20 cellular contexts compared by ENCODE assay signal in genomic region chr1:108190001-108190634, GRCh38. TPM values are rescaled to one million over a fixed set of nuclear protein-coding genes. Genes with fewer than 3 reads are reported as not detected.
"Had no signal": no experiment of that assay in that cellular context is flagged by ENCODE, and none has a peak within 500 bp of the region (broad histone marks: within the 10 kb centered on the region; RNA-seq: fewer than 3 reads in every experiment).

No MANE protein-coding gene starts in this region.

- H3K27ac Mint-ChIP-seq: activated CD4-positive, alpha-beta T cell treated with anti-CD3 and anti-CD28 coated beads for 36 hours; activated CD8-positive, alpha-beta T cell treated with anti-CD3 and anti-CD28 coated beads for 36 hours; activated T-cell treated with anti-CD3 and anti-CD28 coated beads, Interleukin-2, amount 50 U/mL, for 72 hours had no signal

- H3K27ac ChIP-seq: heart right ventricle, psoas muscle, sigmoid colon, VCaP had no signal

- H3K4me3 Mint-ChIP-seq: activated CD4-positive, alpha-beta T cell treated with anti-CD3 and anti-CD28 coated beads for 36 hours; activated CD8-positive, alpha-beta T cell treated with anti-CD3 and anti-CD28 coated beads for 36 hours had no signal

- H3K27me3 ChIP-seq: heart right ventricle, sigmoid colon had no signal

- DNase-seq: activated CD4-positive, alpha-beta T cell treated with anti-CD3 and anti-CD28 coated beads for 36 hours; activated CD8-positive, alpha-beta memory T cell treated with anti-CD3 and anti-CD28 coated beads, Interleukin-2, amount 50 U/mL, for 4 hours; activated CD8-positive, alpha-beta T cell treated with anti-CD3 and anti-CD28 coated beads for 36 hours; activated naive CD4-positive, alpha-beta T cell; activated T-cell treated with anti-CD3 and anti-CD28 coated beads, Interleukin-2, amount 50 U/mL, for 72 hours; aorta; foreskin melanocyte; heart right ventricle; mesendoderm; psoas muscle; sigmoid colon; stimulated activated CD4-positive, alpha-beta T cell treated with anti-CD3 and anti-CD28 coated beads, Interleukin-2, amount 100 ng/mL, for 48 hours; stimulated activated naive CD8-positive, alpha-beta T cell treated with anti-CD3 and anti-CD28 coated beads, Interleukin-15, Interleukin-2, amounts not matched to agents 100 U/mL and 50 U/mL, for 24 hours; T-helper 9 cell had no signal

- H3K4me3 ChIP-seq: heart right ventricle, psoas muscle, sigmoid colon had no signal

- H3K4me1 ChIP-seq: sigmoid colon had no signal

- H3K27me3 Mint-ChIP-seq: activated CD4-positive, alpha-beta T cell treated with anti-CD3 and anti-CD28 coated beads for 36 hours; activated CD8-positive, alpha-beta T cell treated with anti-CD3 and anti-CD28 coated beads for 36 hours had no signal

- FAIRE-seq: bronchial epithelial cell, endothelial cell of umbilical vein, islet of Langerhans, urothelium cell line had no signal

- ATAC-seq: activated CD4-positive, alpha-beta T cell treated with anti-CD3 and anti-CD28 coated beads for 36 hours; activated CD8-positive, alpha-beta T cell treated with anti-CD3 and anti-CD28 coated beads for 36 hours; stimulated activated naive CD8-positive, alpha-beta T cell treated with anti-CD3 and anti-CD28 coated beads, Interleukin-15, Interleukin-2, amounts not matched to agents 100 U/mL and 50 U/mL, for 24 hours had no signal

- H3K9me3 ChIP-seq: psoas muscle, sigmoid colon had no signal

RNA-seq across cellular contexts. Expression of gene NBPF4, which starts 53.8 kb away (rescaled TPM):
- total RNA-seq: activated CD8-positive, alpha-beta T cell treated with anti-CD3 and anti-CD28 coated beads for 36 hours; bronchial epithelial cell; endothelial cell of umbilical vein; heart right ventricle; psoas muscle; sigmoid colon; temporal lobe had no signal
